14 cellular contexts compared by ENCODE assay signal in the genomic region with DNA sequence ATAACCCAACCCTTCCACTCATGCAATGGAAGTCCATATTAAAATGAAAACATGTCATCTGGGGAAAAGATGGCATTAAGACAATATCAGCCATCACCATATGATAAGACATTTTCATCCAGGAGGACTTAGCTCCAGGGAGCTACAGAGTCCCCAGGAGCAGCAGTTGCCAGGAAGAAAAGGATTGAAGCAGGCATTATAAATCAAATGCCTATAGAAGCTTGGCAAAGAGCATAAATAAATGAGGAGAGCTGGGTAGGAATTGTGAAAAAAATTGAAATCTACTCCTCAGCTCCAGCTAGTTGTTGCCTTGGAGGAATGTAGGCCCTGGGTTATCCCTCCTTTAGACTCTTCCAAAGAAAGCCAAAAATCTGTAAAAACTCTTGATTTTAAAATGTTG. TPM values are rescaled to one million over a fixed set of nuclear protein-coding genes. Genes with fewer than 3 reads are reported as not detected.
DNase-seq lines count a peak whose midpoint lies in the region; TF ChIP-seq lines count a peak whose summit lies in the region.
"Had no signal": no experiment of that assay in that cellular context is flagged by ENCODE, and none has a peak within 500 bp of the region (broad histone marks: within the 10 kb centered on the region; RNA-seq: fewer than 3 reads in every experiment).

No MANE protein-coding gene starts in this region.

- no peak overlapping the region for H2BK15ac ChIP-seq in mesendoderm (replicated peaks; ENCODE audit: low read depth)

- no peaks in the 10 kb centered on the region for H3K36me3 ChIP-seq in A673 (ENCODE audit: insufficient read depth, low read length, poor library complexity, severe bottlenecking)
- no peaks in the 10 kb centered on the region for H3K36me3 ChIP-seq in HEK293 (ENCODE audit: control insufficient read depth in 2 of 2, insufficient read depth in 1 of 2, low read length in 2 of 2)
- no peaks in the 10 kb centered on the region for H3K36me3 ChIP-seq in mesendoderm (ENCODE audit: control insufficient read depth, insufficient read depth, low read length)
- H3K36me3 ChIP-seq in effector memory CD4-positive, alpha-beta T cell (ENCODE audit: control insufficient read depth, insufficient read depth, low read length) = no peaks in the 10 kb centered on the region

- H3K18ac ChIP-seq in mesendoderm (ENCODE audit: low read length) = no peak overlapping the region

- no TSS peak for BruUV-seq in A673 (replicated peaks; lab: Mats Ljungman, UMichigan)

- H3K79me2 ChIP-seq in mesendoderm (ENCODE audit: control insufficient read depth, insufficient read depth, low read length) = no peaks in the 10 kb centered on the region

- H3K27ac Mint-ChIP-seq in HFFc6 = no peak overlapping the region
- H3K27ac Mint-ChIP-seq: CD8-positive, alpha-beta T cell had no signal

- peaks cover 16% of the 10 kb centered on the region for H3K9me3 Mint-ChIP-seq in HFFc6
- H3K9me3 Mint-ChIP-seq: CD8-positive, alpha-beta T cell had no signal

- H2AK5ac ChIP-seq in mesendoderm (ENCODE audit: low read length) = no peak overlapping the region

- CTCF ChIA-PET in A673 (lab: Charles Lee) = interaction anchor here (0.6 kb wide), 1 partner anchor 261 kb away, joined by 3 read pairs; no protein-coding TSS in a partner anchor
- CTCF ChIA-PET in HEK293 (lab: Yijun Ruan, JAX) = interaction anchor here (0.7 to 1.0 kb wide), 2 partner anchors 29 to 302 kb away, joined by 3 to 4 read pairs; no protein-coding TSS in a partner anchor

- H4K8ac ChIP-seq in mesendoderm (ENCODE audit: low read depth, low read length) = no peak overlapping the region

- intact Hi-C loops in A673 (cut with micrococcal nuclease; ENCODE audit: unreplicated experiment) = no loop called here

- H3K9me3 ChIP-seq in A673 (ENCODE audit: low read depth, low read length, poor library complexity, severe bottlenecking) (no peaks in the 10 kb centered on the region), HEK293 (ENCODE audit: control insufficient read depth, insufficient read depth, low read depth, low read length) (no peaks in the 10 kb centered on the region)
- H3K9me3 ChIP-seq in effector memory CD4-positive, alpha-beta T cell (ENCODE audit: control insufficient read depth, low read length) = no peaks in the 10 kb centered on the region

- H3K36me3 Mint-ChIP-seq in HFFc6 (ENCODE audit: low read depth) = no peaks in the 10 kb centered on the region
- H3K36me3 Mint-ChIP-seq: CD8-positive, alpha-beta T cell had no signal

- no peak overlapping the region for H2BK120ac ChIP-seq in mesendoderm (ENCODE audit: low read depth, low read length)

- H3K4me3 ChIP-seq in A673 (ENCODE audit: low read depth, low read length, poor library complexity, severe bottlenecking) (no peak overlapping the region), HEK293 (ENCODE audit: low read depth, low read length) (no peak overlapping the region), mesendoderm (ENCODE audit: low read length) (no peak overlapping the region)
- H3K4me3 ChIP-seq in effector memory CD4-positive, alpha-beta T cell (ENCODE audit: insufficient read depth, low read depth, low read length, poor library complexity, severe bottlenecking) = no peak overlapping the region

- H3K4ac ChIP-seq in mesendoderm (ENCODE audit: low read depth, low read length) = no peak overlapping the region

- H3K23ac ChIP-seq in mesendoderm (ENCODE audit: low read length) = no peak overlapping the region

- no peak overlapping the region for H4K5ac ChIP-seq in mesendoderm (ENCODE audit: low read length)

- TF ChIP-seq CTCF in A673 (conservative IDR thresholded peaks at IDR 0.05; ENCODE audit: low read depth, low read length) (no peak), HEK293 (tag by site-specific recombination; IDR thresholded peaks at IDR 0.05) (no peak), HFFc6 (IDR thresholded peaks at IDR 0.05) (no peak)

- no peak overlapping the region for H3K4me2 ChIP-seq in mesendoderm (ENCODE audit: low read length)

- no peak overlapping the region for H2BK5ac ChIP-seq in mesendoderm (ENCODE audit: low read length)

- DNase-seq in A673 (ENCODE audit: low spot score) (peak; percentile 44), caudate nucleus (lab: John Stamatoyannopoulos, UW) (no peak), mesendoderm (peak; percentile 41), HFFc6 (no peak), SIG-M5 (lab: John Stamatoyannopoulos, UW) (no peak)
- no peak for DNase-seq in effector memory CD4-positive, alpha-beta T cell
- DNase-seq in stimulated activated CD4-positive, alpha-beta T cell treated with anti-CD3 and anti-CD28 coated beads, Interleukin-12 subunit alpha, Interleukin-12 subunit beta, amount 100 ng/mL, for 4 hours = no peak
- DNase-seq: CD8-positive, alpha-beta T cell; DMS153; HCEC 1CT; NCI-H1436; NCI-H2081 had no signal

- no peaks in the 10 kb centered on the region for H3K79me1 ChIP-seq in mesendoderm (ENCODE audit: low read length)

- H3K56ac ChIP-seq in mesendoderm (ENCODE audit: low read length) = no peak overlapping the region

- H3K4me3 Mint-ChIP-seq in HFFc6 = no peak overlapping the region
- H3K4me3 Mint-ChIP-seq: CD8-positive, alpha-beta T cell had no signal

- peaks cover 3% of the 10 kb centered on the region; the same call in 1 of the 2 replicates for H3K27me3 Mint-ChIP-seq in HFFc6 (ENCODE audit: insufficient read depth)

- no peak overlapping the region for H3K9ac ChIP-seq in mesendoderm (ENCODE audit: low read length)

- H3K4me1 ChIP-seq in A673 (ENCODE audit: insufficient read depth, low read length, poor library complexity, severe bottlenecking) = peaks cover 14% of the 10 kb centered on the region
- H3K4me1 ChIP-seq in HEK293 (ENCODE audit: control insufficient read depth, insufficient read depth, low read length) = no peaks in the 10 kb centered on the region
- H3K4me1 ChIP-seq in mesendoderm (ENCODE audit: control insufficient read depth, low read depth, low read length) = no peaks in the 10 kb centered on the region
- H3K4me1 ChIP-seq in effector memory CD4-positive, alpha-beta T cell (ENCODE audit: control insufficient read depth, insufficient read depth, low read length, poor library complexity, severe bottlenecking) = no peaks in the 10 kb centered on the region

- H3K27me3 ChIP-seq in A673 (replicated peaks; ENCODE audit: insufficient read depth, low read depth, low read length, poor library complexity) (no peaks in the 10 kb centered on the region), mesendoderm (ENCODE audit: insufficient read depth, low read length, poor library complexity) (no peaks in the 10 kb centered on the region)
- H3K27me3 ChIP-seq in effector memory CD4-positive, alpha-beta T cell (replicated peaks; ENCODE audit: control insufficient read depth, insufficient read depth, low read length, poor library complexity, severe bottlenecking) = no peaks in the 10 kb centered on the region

- no peaks in the 10 kb centered on the region for H3K4me1 Mint-ChIP-seq in HFFc6 (ENCODE audit: low read depth)

- POLR2A ChIA-PET in A673 (lab: Charles Lee; ENCODE audit: low non-redundant PET) (no interaction called here), HEK293 (lab: Yijun Ruan, JAX) (no interaction called here)

- H3K27ac ChIP-seq in A673 (ENCODE audit: low read depth, low read length, poor library complexity, severe bottlenecking) (no peak overlapping the region), HEK293 (ENCODE audit: extremely low read depth, low read depth, low read length) (no peak overlapping the region), caudate nucleus (ENCODE audit: low read depth, low read length) (peak overlapping the region; percentile 61), mesendoderm (ENCODE audit: low read depth, low read length) (no peak overlapping the region)
- no peak overlapping the region for H3K27ac ChIP-seq in effector memory CD4-positive, alpha-beta T cell (ENCODE audit: insufficient read depth, low read length, poor library complexity, severe bottlenecking)

TF ChIP-seq in HEK293, 187 proteins besides CTCF, POLR2A, EP300 and RAD21:
- TF ChIP-seq KLF17 (tag by site-specific recombination; IDR thresholded peaks at IDR 0.05) (no peak), PRDM4 (tag by site-specific recombination; IDR thresholded peaks at IDR 0.05) (no peak), ZNF239 (tag by site-specific recombination; IDR thresholded peaks at IDR 0.05) (no peak), ZBTB17 (tag by site-specific recombination; IDR thresholded peaks at IDR 0.05) (peak; percentile 83)

RNA-seq across cellular contexts. Expression of gene FAM13C, which starts 42.5 kb away (rescaled TPM):
- 18.5 and 21.2 TPM in 2 replicates for total RNA-seq in A673 (2021)
- 0.79 TPM for polyA plus RNA-seq in mesendoderm (2013, experiment 1 of 2)
- 1.1 TPM for polyA plus RNA-seq in mesendoderm (2013, experiment 2 of 2)
- total RNA-seq in HFFc6 (2021; fragmentation: NEBNext Ultra II Directional; extraction: Animal tissue kit (Norgen Biotek cat#: 25700)) = not detected
- total RNA-seq: CD8-positive, alpha-beta T cell had no signal
- polyA plus RNA-seq: BJ had no signal

Comparison
In these comparisons a context has a peak if more than half of its experiments do, and no peak if none do; other contexts are left out.
1. DNase-seq: peak in A673 (single experiment) and mesendoderm (single experiment); none in caudate nucleus (0 of 61), HFFc6 (single experiment), SIG-M5 (single experiment), effector memory CD4-positive, alpha-beta T cell (0 of 3) and stimulated activated CD4-positive, alpha-beta T cell treated with anti-CD3 and anti-CD28 coated beads, Interleukin-12 subunit alpha, Interleukin-12 subunit beta, amount 100 ng/mL, for 4 hours (single experiment).
2. RNA of gene FAM13C, which starts 42.5 kb away (total RNA-seq): 18.5 to 21.2 TPM in A673; not detected in HFFc6; every median in the first group is over 10 times any median in the second.